In genomic region chr6:68012822-68013221, GRCh38 we compare ENCODE assay signal across 8 cellular contexts.
"Had no signal": no experiment of that assay in that cellular context is flagged by ENCODE, and none has a peak within 500 bp of the region (broad histone marks: within the 10 kb centered on the region; RNA-seq: fewer than 3 reads in every experiment).

No MANE protein-coding gene starts in this region.

- FAIRE-seq: G401.6, GM12878, GM12891, GM12892, GM18507, GM19239 had no signal

- H3K4me3 ChIP-seq: GM12878 had no signal

- DNase-seq: GDM1, GF-D8 had no signal

- ATAC-seq: GM12878 had no signal
